31 cellular contexts compared by ENCODE assay signal in genomic region chrX:137891431-137891830, GRCh38.
DNase-seq lines count a peak whose midpoint lies in the region; TF ChIP-seq lines count a peak whose summit lies in the region.
"Had no signal": no experiment of that assay in that cellular context is flagged by ENCODE, and none has a peak within 500 bp of the region (broad histone marks: within the 10 kb centered on the region; RNA-seq: fewer than 3 reads in every experiment).

No MANE protein-coding gene starts in this region.

- H3K4me2 ChIP-seq in mesendoderm (ENCODE audit: low read length), result no peak overlapping the region
- H3K4me2 ChIP-seq: A549; BLaER1; BLaER1 treated with 17β-estradiol and CSF1 and Interleukin-3, amounts not matched to agents 10 nM and 100 nM had no signal

- H3K4me3 Mint-ChIP-seq in endodermal cell, result no peak overlapping the region
- H3K4me3 Mint-ChIP-seq: B cell; CD14-positive monocyte; CD4-positive, alpha-beta memory T cell; CD4-positive, alpha-beta T cell; CD4-positive, CD25-positive, alpha-beta regulatory T cell; CD8-positive, alpha-beta memory T cell; CD8-positive, alpha-beta T cell had no signal

- no peak overlapping the region for H4K8ac ChIP-seq in mesendoderm (ENCODE audit: low read depth, low read length)

- H3K4ac ChIP-seq in mesendoderm (ENCODE audit: low read depth, low read length), result no peak overlapping the region

- peaks cover 14% of the 10 kb centered on the region for H3K9me3 ChIP-seq in endodermal cell (ENCODE audit: control insufficient read depth, low read length)
- H3K9me3 ChIP-seq: A549, BE2C, BLaER1, Caco-2 had no signal

- no peak for TF ChIP-seq CTCF in endodermal cell (conservative IDR thresholded peaks at IDR 0.05)

- no peak overlapping the region for H3K4me3 ChIP-seq in endodermal cell (ENCODE audit: low read length)
- H3K4me3 ChIP-seq in mesendoderm (ENCODE audit: low read length), result no peak overlapping the region
- H3K4me3 ChIP-seq: A549; BLaER1; BLaER1 treated with 17β-estradiol and CSF1 and Interleukin-3, amounts not matched to agents 10 nM and 100 nM had no signal

- no peaks in the 10 kb centered on the region for H3K4me1 ChIP-seq in endodermal cell (ENCODE audit: control insufficient read depth, insufficient read depth, low read length)
- H3K4me1 ChIP-seq in mesendoderm (ENCODE audit: control insufficient read depth, low read depth, low read length), result no peaks in the 10 kb centered on the region
- H3K4me1 ChIP-seq: A549; BE2C; BLaER1; BLaER1 treated with 17β-estradiol and CSF1 and Interleukin-3, amounts not matched to agents 10 nM and 100 nM; Caco-2 had no signal

- H2BK120ac ChIP-seq in mesendoderm (ENCODE audit: low read depth, low read length), result no peak overlapping the region

- peaks cover 2% of the 10 kb centered on the region for H3K36me3 Mint-ChIP-seq in endodermal cell (ENCODE audit: low read depth)
- H3K36me3 Mint-ChIP-seq: CD14-positive monocyte; CD4-positive, alpha-beta memory T cell; CD4-positive, CD25-positive, alpha-beta regulatory T cell; CD8-positive, alpha-beta memory T cell; CD8-positive, alpha-beta T cell had no signal

- H3K27me3 Mint-ChIP-seq in endodermal cell (ENCODE audit: insufficient read depth), result no peaks in the 10 kb centered on the region
- H3K27me3 Mint-ChIP-seq: B cell; CD4-positive, alpha-beta memory T cell; CD4-positive, alpha-beta T cell; CD4-positive, CD25-positive, alpha-beta regulatory T cell had no signal

- H3K9me3 Mint-ChIP-seq in endodermal cell, result peaks cover 48% of the 10 kb centered on the region
- H3K9me3 Mint-ChIP-seq: CD4-positive, alpha-beta T cell; CD8-positive, alpha-beta memory T cell; CD8-positive, alpha-beta T cell had no signal

- H2BK15ac ChIP-seq in mesendoderm (replicated peaks; ENCODE audit: low read depth), result no peak overlapping the region

- H3K79me1 ChIP-seq in mesendoderm (ENCODE audit: low read length), result no peaks in the 10 kb centered on the region

- no peak overlapping the region for H3K56ac ChIP-seq in mesendoderm (ENCODE audit: low read length)

- no peak overlapping the region for H4K5ac ChIP-seq in mesendoderm (ENCODE audit: low read length)

- H3K23ac ChIP-seq in mesendoderm (ENCODE audit: low read length), result no peak overlapping the region

- no peak overlapping the region for H2AK5ac ChIP-seq in mesendoderm (ENCODE audit: low read length)

- H3K27ac ChIP-seq in endodermal cell (ENCODE audit: low read depth, low read length) (no peak overlapping the region), mesendoderm (ENCODE audit: low read depth, low read length) (no peak overlapping the region)
- H3K27ac ChIP-seq: 22Rv1; A549; BLaER1; BLaER1 treated with 17β-estradiol and CSF1 and Interleukin-3, amounts not matched to agents 10 nM and 100 nM; C4-2B had no signal

- no peak overlapping the region for H2BK5ac ChIP-seq in mesendoderm (ENCODE audit: low read length)

- H3K4me1 Mint-ChIP-seq in endodermal cell, result peaks cover 6% of the 10 kb centered on the region
- H3K4me1 Mint-ChIP-seq: B cell; CD14-positive monocyte; CD4-positive, alpha-beta memory T cell; CD4-positive, CD25-positive, alpha-beta regulatory T cell; CD8-positive, alpha-beta memory T cell had no signal

- no peak overlapping the region for H3K27ac Mint-ChIP-seq in endodermal cell
- H3K27ac Mint-ChIP-seq: B cell; CD14-positive monocyte; CD4-positive, alpha-beta memory T cell; CD4-positive, alpha-beta T cell; CD4-positive, CD25-positive, alpha-beta regulatory T cell; CD8-positive, alpha-beta memory T cell; CD8-positive, alpha-beta T cell had no signal

- H3K36me3 ChIP-seq in endodermal cell (ENCODE audit: control insufficient read depth, insufficient read depth, low read length) (no peaks in the 10 kb centered on the region), mesendoderm (ENCODE audit: control insufficient read depth, insufficient read depth, low read length) (no peaks in the 10 kb centered on the region)
- H3K36me3 ChIP-seq: BE2C; BLaER1; BLaER1 treated with 17β-estradiol and CSF1 and Interleukin-3, amounts not matched to agents 10 nM and 100 nM had no signal

- no peak overlapping the region for H3K18ac ChIP-seq in mesendoderm (ENCODE audit: low read length)

- DNase-seq in endodermal cell (peak; percentile 48), mesendoderm (peak; percentile 93), UCSD-AML1 (lab: John Stamatoyannopoulos, UW; ENCODE audit: unreplicated experiment) (no peak), superior temporal gyrus (ENCODE audit: extremely low spot score) (no peak)
- DNase-seq: 8988T; ACHN; AML-193; BE2C; C1 segment of cervical spinal cord; Caco-2; Calu3; CD4-positive, alpha-beta memory T cell; CD4-positive, alpha-beta T cell; CD4-positive, CD25-positive, alpha-beta regulatory T cell; CD8-positive, alpha-beta memory T cell; CD8-positive, alpha-beta T cell; COR-L47; DMS 273 treated with DMSO at 0.1 percent for 48 hours; DMS153; DMS53; DMS79; DMS79 treated with DMSO at 0.1 percent for 48 hours; DND-41; EL had no signal

- H3K9ac ChIP-seq in endodermal cell (ENCODE audit: extremely low read depth, low read length, poor library complexity, severe bottlenecking) (no peak overlapping the region), mesendoderm (ENCODE audit: low read length) (no peak overlapping the region)
- H3K9ac ChIP-seq: BLaER1; BLaER1 treated with 17β-estradiol and CSF1 and Interleukin-3, amounts not matched to agents 10 nM and 100 nM had no signal

- 31% methylated on average over 3 of the region's 3 CpGs; no CpG with 5 or more reads in 1 of the 2 experiments for WGBS in endodermal cell (ENCODE audit: insufficient coverage in 1 of 2, insufficient read length in 1 of 2), 2 experiments
- WGBS in mesendoderm (ENCODE audit: extremely low coverage, insufficient coverage, low lambda C conversion rate), result no CpG with 5 or more reads among the region's 3 CpGs

- H3K27me3 ChIP-seq in endodermal cell (ENCODE audit: control insufficient read depth, insufficient read depth, low read length, poor library complexity, severe bottlenecking), result no peaks in the 10 kb centered on the region
- no peaks in the 10 kb centered on the region for H3K27me3 ChIP-seq in mesendoderm (ENCODE audit: insufficient read depth, low read length, poor library complexity)
- H3K27me3 ChIP-seq: BE2C had no signal

- no peaks in the 10 kb centered on the region for H3K79me2 ChIP-seq in mesendoderm (ENCODE audit: control insufficient read depth, insufficient read depth, low read length)

Comparison
In these comparisons a context has a peak if more than half of its experiments do, and no peak if none do; other contexts are left out.
1. DNase-seq: peak in endodermal cell (single experiment) and mesendoderm (single experiment); none in UCSD-AML1 (single experiment) and superior temporal gyrus (single experiment).